In the genomic region with DNA sequence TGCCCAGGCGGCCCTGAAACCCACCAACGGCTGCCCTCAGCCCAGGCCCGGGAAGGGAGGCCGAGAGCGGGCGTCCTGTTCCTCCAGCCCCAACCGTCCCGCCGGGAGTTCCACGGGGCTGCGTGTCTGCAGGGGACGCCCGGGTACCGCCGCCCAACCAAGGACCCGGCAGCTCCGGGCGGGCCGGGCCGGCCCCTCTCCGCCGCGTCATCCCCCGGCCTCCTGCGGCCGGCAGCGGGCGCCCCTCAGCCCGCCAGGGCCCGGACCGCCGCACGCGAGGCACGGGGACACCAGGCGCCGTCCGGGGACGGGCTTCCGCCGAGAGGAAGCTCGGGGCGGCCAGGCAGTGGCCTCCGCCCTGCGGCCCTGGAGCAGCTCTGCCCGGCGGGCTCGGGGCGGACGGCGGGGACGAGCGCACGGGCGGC, we compare ENCODE assay signal across 8 cellular contexts. TPM values are rescaled to one million over a fixed set of nuclear protein-coding genes. Genes with fewer than 3 reads are reported as not detected.
DNase-seq lines count a peak whose midpoint lies in the region; ATAC-seq, FAIRE-seq and TF ChIP-seq lines count a peak whose summit lies in the region.

No MANE protein-coding gene starts in this region.

- H3K4me1 ChIP-seq in left ventricle myocardium inferior (peaks cover 76% of the 10 kb centered on the region), skeletal muscle satellite cell (ENCODE audit: control insufficient read depth, insufficient read depth, low read length) (peaks cover 35% of the 10 kb centered on the region)

- DNase-seq in DMS53 (lab: John Stamatoyannopoulos, UW) (peak; percentile 89), HTR-8/SVneo (ENCODE audit: insufficient read length, low spot score) (peak; percentile 36), left ventricle myocardium inferior (peak; percentile 65), A172 (ENCODE audit: low spot score) (no peak)
- no peak for DNase-seq in activated naive CD8-positive, alpha-beta T cell treated with anti-CD3 and anti-CD28 coated beads, Interleukin-2, amount 50 U/mL, for 24 hours

- TF ChIP-seq CTCF in left ventricle myocardium inferior (IDR thresholded peaks at IDR 0.05; ENCODE audit: borderline replicate concordance): no peak

- peak overlapping the region; percentile 97 for H3K9ac ChIP-seq in skeletal muscle satellite cell (ENCODE audit: low read depth, low read length)

- no peak for FAIRE-seq in HTR-8/SVneo (lab: Jason Lieb, UNC)

- peak overlapping the region; percentile 80 for H3K4me3 Mint-ChIP-seq in activated naive CD8-positive, alpha-beta T cell treated with anti-CD3 and anti-CD28 coated beads, Interleukin-2, amount 50 U/mL, for 24 hours

- H3K4me2 ChIP-seq in skeletal muscle satellite cell (ENCODE audit: low read length): peak overlapping the region; percentile 85

- intact Hi-C loops in left ventricle myocardium inferior (cut with micrococcal nuclease): no loop called here

- ATAC-seq in GM19452 (IDR thresholded peaks at IDR 0.05; ENCODE audit: unreplicated experiment) (peak; percentile 37), HG02840 (IDR thresholded peaks at IDR 0.05; ENCODE audit: low FRiP score, unreplicated experiment) (no peak)
- peak; percentile 26 for ATAC-seq in activated naive CD8-positive, alpha-beta T cell treated with anti-CD3 and anti-CD28 coated beads, Interleukin-2, amount 50 U/mL, for 24 hours

- H3K9me3 ChIP-seq in left ventricle myocardium inferior (replicated peaks) (no peaks in the 10 kb centered on the region), skeletal muscle satellite cell (replicated peaks; ENCODE audit: low read length) (no peaks in the 10 kb centered on the region)

- peak overlapping the region; percentile 71 for H3K27ac Mint-ChIP-seq in activated naive CD8-positive, alpha-beta T cell treated with anti-CD3 and anti-CD28 coated beads, Interleukin-2, amount 50 U/mL, for 24 hours

- H3K27me3 ChIP-seq in left ventricle myocardium inferior (ENCODE audit: low read depth): no peaks in the 10 kb centered on the region
- no peaks in the 10 kb centered on the region for H3K27me3 ChIP-seq in skeletal muscle satellite cell (ENCODE audit: control insufficient read depth, insufficient read depth, low read length)

- peaks cover 42% of the 10 kb centered on the region for H3K36me3 ChIP-seq in left ventricle myocardium inferior
- peaks cover 42% of the 10 kb centered on the region for H3K36me3 ChIP-seq in skeletal muscle satellite cell (ENCODE audit: insufficient read depth, low read length)

- no peaks in the 10 kb centered on the region for H3K27me3 Mint-ChIP-seq in activated naive CD8-positive, alpha-beta T cell treated with anti-CD3 and anti-CD28 coated beads, Interleukin-2, amount 50 U/mL, for 24 hours

- H3K4me3 ChIP-seq in left ventricle myocardium inferior: peak overlapping the region; percentile 78
- peak overlapping the region; percentile 100 for H3K4me3 ChIP-seq in skeletal muscle satellite cell (ENCODE audit: low read length)

- peak overlapping the region; percentile 98 for H3K27ac ChIP-seq in left ventricle myocardium inferior (replicated peaks)

- H3K4me1 Mint-ChIP-seq in activated naive CD8-positive, alpha-beta T cell treated with anti-CD3 and anti-CD28 coated beads, Interleukin-2, amount 50 U/mL, for 24 hours: peaks cover 12% of the 10 kb centered on the region

- H3K9me3 Mint-ChIP-seq in activated naive CD8-positive, alpha-beta T cell treated with anti-CD3 and anti-CD28 coated beads, Interleukin-2, amount 50 U/mL, for 24 hours: no peaks in the 10 kb centered on the region

- H3K36me3 Mint-ChIP-seq in activated naive CD8-positive, alpha-beta T cell treated with anti-CD3 and anti-CD28 coated beads, Interleukin-2, amount 50 U/mL, for 24 hours (ENCODE audit: low read depth): peaks cover 4% of the 10 kb centered on the region

RNA-seq across cellular contexts. Expression of a gene that starts 0.4 kb away (rescaled TPM):
- 157 TPM for total RNA-seq in left ventricle myocardium inferior
- 123 and 127 TPM in 2 replicates for total RNA-seq in skeletal muscle satellite cell (2012; rRNA removed)
- 379 and 400 TPM in 2 replicates for total RNA-seq in A172 (2014; rRNA removed; shearing (Covaris generic))

RNA-seq across cellular contexts. Expression of a gene that starts 0.9 kb away (rescaled TPM):
- total RNA-seq in left ventricle myocardium inferior: 3.6 TPM
- not detected in 2 replicates for total RNA-seq in skeletal muscle satellite cell (2012; rRNA removed)
- total RNA-seq in A172 (2014; rRNA removed; shearing (Covaris generic)): not detected in 2 replicates

RNA-seq across cellular contexts. Expression of a gene that starts 8.0 kb away (rescaled TPM):
- 7.8 TPM for total RNA-seq in left ventricle myocardium inferior
- total RNA-seq in skeletal muscle satellite cell (2012; rRNA removed): not detected in 2 replicates
- 0.07 and 2.2 TPM in 2 replicates for total RNA-seq in A172 (2014; rRNA removed; shearing (Covaris generic))

RNA-seq across cellular contexts. Expression of a gene that starts 33.2 kb away (rescaled TPM):
- total RNA-seq in left ventricle myocardium inferior: 3,579 TPM
- total RNA-seq in skeletal muscle satellite cell (2012; rRNA removed): 4.8 and 63.1 TPM in 2 replicates
- total RNA-seq in A172 (2014; rRNA removed; shearing (Covaris generic)): 1.6 TPM in 1 of 2 replicates, not detected in the other

RNA-seq across cellular contexts. Expression of a gene that starts 38.7 kb away (rescaled TPM):
- total RNA-seq in left ventricle myocardium inferior: 11.7 TPM
- total RNA-seq in skeletal muscle satellite cell (2012; rRNA removed): 0.51 and 0.66 TPM in 2 replicates
- 0.26 TPM in 1 of 2 replicates, not detected in the other for total RNA-seq in A172 (2014; rRNA removed; shearing (Covaris generic))

Comparison
In these comparisons a context has a peak if more than half of its experiments do, and no peak if none do; other contexts are left out.
1. DNase-seq: peak in DMS53 (single experiment), HTR-8/SVneo (single experiment) and left ventricle myocardium inferior (single experiment); none in activated naive CD8-positive, alpha-beta T cell treated with anti-CD3 and anti-CD28 coated beads, Interleukin-2, amount 50 U/mL, for 24 hours (single experiment) and A172 (single experiment).